Comparison of ENCODE assay signal across 8 cellular contexts in the genomic region with DNA sequence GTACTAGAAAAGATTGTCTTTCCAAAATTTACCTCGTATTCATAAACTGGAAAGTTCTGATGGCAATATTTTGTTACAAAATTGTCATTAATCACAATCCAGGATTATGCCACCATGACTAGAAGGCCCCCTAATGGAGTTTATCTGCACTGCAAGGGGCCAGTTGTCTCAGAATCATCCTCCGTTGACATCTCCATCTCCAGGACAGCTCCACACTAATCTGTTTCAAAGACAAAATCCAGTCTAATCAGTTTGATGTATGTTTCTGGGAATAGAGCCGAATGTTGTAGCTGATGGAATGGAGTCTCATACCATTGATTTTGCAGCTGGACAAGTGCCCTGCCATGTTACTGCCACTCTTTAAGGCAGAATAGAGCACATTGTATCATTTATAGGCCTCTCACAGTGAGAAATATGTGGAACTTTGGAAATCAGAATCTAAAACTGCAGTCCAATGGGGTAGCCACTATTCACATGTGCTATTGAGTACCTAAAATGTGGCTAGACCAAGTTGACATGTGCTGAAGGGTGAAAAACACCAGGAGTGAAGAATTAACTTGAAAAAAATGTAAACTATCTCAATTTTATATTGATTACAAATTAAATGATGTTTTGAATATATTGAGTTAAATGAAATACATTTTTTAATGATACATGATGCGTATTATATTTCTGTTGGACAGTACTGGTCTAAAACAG. TPM values are rescaled to one million over a fixed set of nuclear protein-coding genes. Genes with fewer than 3 reads are reported as not detected.
A peak's percentile ranks its signal among the peaks of the same experiment; 100 is the strongest.
DNase-seq lines count a peak whose midpoint lies in the region; ATAC-seq, FAIRE-seq and TF ChIP-seq lines count a peak whose summit lies in the region.

No MANE protein-coding gene starts in this region.

- H3K9me3 ChIP-seq in MM.1S (replicated peaks; ENCODE audit: insufficient read depth, low read length) (no peaks in the 10 kb centered on the region), body of pancreas (no peaks in the 10 kb centered on the region), left lung (no peaks in the 10 kb centered on the region)

- H3K36me3 Mint-ChIP-seq in neural crest cell (ENCODE audit: low read depth) = peaks cover 22% of the 10 kb centered on the region

- DNase-seq in MM.1S (no peak), body of pancreas (no peak), neural crest cell (ENCODE audit: low read depth, low spot score) (no peak), left lung (no peak), NCI-H524 treated with DMSO at 0.1 percent for 48 hours (lab: John Stamatoyannopoulos, UW) (no peak), RKO (ENCODE audit: low spot score) (no peak)

- H3K79me2 ChIP-seq in MM.1S (ENCODE audit: low read length) = 0 out of 2 replicates have a peak, but pooled peaks cover under 1% of the 10 kb centered on the region

- no peaks in the 10 kb centered on the region for H3K9me3 Mint-ChIP-seq in neural crest cell

- H3K4me1 ChIP-seq in MM.1S (ENCODE audit: low read length) = no peaks in the 10 kb centered on the region
- H3K4me1 ChIP-seq in body of pancreas = peaks cover 43% of the 10 kb centered on the region
- peaks cover 3 to 20% of the 10 kb centered on the region in 2 donors for H3K4me1 ChIP-seq in left lung

- intact Hi-C loops in body of pancreas (cut with DNase I) = no loop called here
- intact Hi-C loops in left lung (cut with DNase I) = no loop called here

- peaks cover 40% of the 10 kb centered on the region for H3F3A ChIP-seq in MM.1S (ENCODE audit: insufficient read depth, low read length)

- H3K9ac ChIP-seq in MM.1S (ENCODE audit: low read length) = no peak overlapping the region

- H3K27ac Mint-ChIP-seq in neural crest cell (ENCODE audit: unreplicated experiment) = no peak overlapping the region

- no peaks in the 10 kb centered on the region for H4K20me1 ChIP-seq in MM.1S (ENCODE audit: insufficient read depth, low read length)

- no peak overlapping the region for H3K27ac ChIP-seq in MM.1S (ENCODE audit: low read length)
- H3K27ac ChIP-seq in body of pancreas = peak overlapping the region; percentile 41 to 78 (median 74)
- H3K27ac ChIP-seq in left lung = peak overlapping the region in 1 of 2 donors; percentile 62

- no peak overlapping the region for H3K4me3 Mint-ChIP-seq in neural crest cell

- no peak overlapping the region for H3K4me2 ChIP-seq in MM.1S (ENCODE audit: low read depth, low read length)

- H3K4me3 ChIP-seq in MM.1S (ENCODE audit: low read length) (no peak overlapping the region), body of pancreas (no peak overlapping the region), left lung (no peak overlapping the region)

- H3K4me1 Mint-ChIP-seq in neural crest cell = peaks cover 26% of the 10 kb centered on the region

- H2AFZ ChIP-seq in MM.1S (ENCODE audit: low read length) = no peak overlapping the region

- H3K9me2 ChIP-seq in MM.1S (replicated peaks; ENCODE audit: insufficient read depth, low read length) = no peaks in the 10 kb centered on the region

- H3K27me3 ChIP-seq in MM.1S (replicated peaks; ENCODE audit: insufficient read depth, low read length) (no peaks in the 10 kb centered on the region), body of pancreas (no peaks in the 10 kb centered on the region), left lung (no peaks in the 10 kb centered on the region)

- 59 to 72% methylated on average over 4 of the region's 4 CpGs for WGBS in body of pancreas, 2 donors

- TF ChIP-seq POLR2A in body of pancreas (IDR thresholded peaks at IDR 0.05) = no peak

- TF ChIP-seq CTCF in MM.1S (IDR thresholded peaks at IDR 0.05; ENCODE audit: low read length) (peak; percentile 66), body of pancreas (IDR thresholded peaks at IDR 0.05) (peak in 5 of 7 experiments; percentile 9 to 42 (median 24)), neural crest cell (conservative IDR thresholded peaks at IDR 0.05) (peak; percentile 57), left lung (IDR thresholded peaks at IDR 0.05) (no peak)

- H3K27me3 Mint-ChIP-seq in neural crest cell (ENCODE audit: low read depth) = no peaks in the 10 kb centered on the region

- peak; percentile 59 for FAIRE-seq in G401.6 (lab: Jason Lieb, UNC)

- ATAC-seq in body of pancreas (no peak), GM18867 (IDR thresholded peaks at IDR 0.05; ENCODE audit: unreplicated experiment) (no peak), left lung (no peak)

- no peaks in the 10 kb centered on the region; the same call in 1 of the 2 replicates for H3K36me3 ChIP-seq in MM.1S (replicated peaks; ENCODE audit: insufficient read depth, low read length)
- H3K36me3 ChIP-seq in body of pancreas (replicated peaks in 1 of 2; ENCODE audit: insufficient read depth in 1 of 2, low read depth in 2 of 2) = no peaks in the 10 kb centered on the region
- H3K36me3 ChIP-seq in left lung = peaks cover 0 to 8% of the 10 kb centered on the region in 2 donors

RNA-seq across cellular contexts. Expression of a gene that starts 38.3 kb away (rescaled TPM):
- total RNA-seq in body of pancreas = 100 to 1,000 TPM in 1 of 2 donors, 10 to 100 TPM in 1; 77.8 to 103 TPM
- total RNA-seq in neural crest cell = 162 and 179 TPM in 2 replicates
- total RNA-seq in left lung = 100 to 1,000 TPM; 234 to 278 TPM

Comparison
In these comparisons a context has a peak if more than half of its experiments do, and no peak if none do; other contexts are left out.
1. CTCF ChIP-seq: peak in MM.1S (single experiment), body of pancreas (5 of 7) and neural crest cell (single experiment); none in left lung (0 of 2).